Comparison of ENCODE assay signal across 16 cellular contexts in the genomic region with DNA sequence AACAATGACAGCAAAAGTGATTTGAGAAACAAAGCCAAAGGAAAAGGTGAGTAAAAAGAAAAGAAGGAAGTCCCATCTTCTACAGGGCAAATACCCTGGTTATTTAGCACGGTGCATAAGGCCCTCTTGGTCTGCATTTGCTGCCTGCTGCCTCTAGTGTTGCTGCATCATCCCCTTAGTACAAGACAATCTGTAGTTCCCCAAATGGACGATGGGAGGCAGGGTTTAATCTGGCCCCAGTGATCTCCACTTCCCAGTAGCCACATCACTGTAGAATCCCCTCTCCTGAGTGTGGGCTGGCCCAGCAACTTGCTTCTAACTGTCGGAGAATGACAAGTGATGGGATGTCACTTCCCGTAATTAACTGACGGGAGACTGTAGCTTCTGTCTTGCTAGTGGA.
A peak's percentile ranks its signal among the peaks of the same experiment; 100 is the strongest.
DNase-seq lines count a peak whose midpoint lies in the region; TF ChIP-seq lines count a peak whose summit lies in the region.
"Had no signal": no experiment of that assay in that cellular context is flagged by ENCODE, and none has a peak within 500 bp of the region (broad histone marks: within the 10 kb centered on the region; RNA-seq: fewer than 3 reads in every experiment).

No MANE protein-coding gene starts in this region.

- no peak overlapping the region for H3K27ac ChIP-seq in adrenal gland
- H3K27ac ChIP-seq in transverse colon: no peak overlapping the region
- H3K27ac ChIP-seq: testis had no signal

- no peaks in the 10 kb centered on the region for H3K27me3 ChIP-seq in adrenal gland
- H3K27me3 ChIP-seq in transverse colon: no peaks in the 10 kb centered on the region
- H3K27me3 ChIP-seq: testis had no signal

- DNase-seq in CD1c-positive myeloid dendritic cell (ENCODE audit: extremely low spot score): peak; percentile 35
- no peak for DNase-seq in HFF-Myc (ENCODE audit: extremely low read depth, low read depth)
- DNase-seq in OCI-M1 (lab: John Stamatoyannopoulos, UW): peak; percentile 82
- no peak for DNase-seq in fibroblast of villous mesenchyme (ENCODE audit: low read depth)
- DNase-seq in HT-29 (ENCODE audit: low spot score): no peak
- DNase-seq in adrenal gland: no peak
- DNase-seq in transverse colon: no peak
- DNase-seq in posterior vena cava (ENCODE audit: low spot score): no peak
- DNase-seq: activated CD4-positive, alpha-beta T cell treated with anti-CD3 and anti-CD28 coated beads for 36 hours; activated naive CD4-positive, alpha-beta T cell treated with anti-CD3 and anti-CD28 coated beads for 36 hours; CD4-positive, CD25-positive, alpha-beta regulatory T cell; glutamatergic neuron; NCI-H2107; SHP77 treated with DMSO at 0.1 percent for 48 hours; testis had no signal

- peak; percentile 22 for TF ChIP-seq CTCF in HFF-Myc (IDR thresholded peaks at IDR 0.05; ENCODE audit: low read depth, low read length, missing control alignments)
- TF ChIP-seq CTCF in fibroblast of villous mesenchyme (IDR thresholded peaks at IDR 0.05; ENCODE audit: insufficient read depth, low read depth, low read length): peak; percentile 15
- TF ChIP-seq CTCF in adrenal gland (IDR thresholded peaks at IDR 0.05): no peak
- no peak for TF ChIP-seq CTCF in transverse colon (IDR thresholded peaks at IDR 0.05)

- H3K4me1 ChIP-seq in adrenal gland (replicated peaks in 1 of 2): peaks cover 0 to 15% of the 10 kb centered on the region in 2 donors
- peaks cover 3 to 13% (median 9%) of the 10 kb centered on the region in 4 donors for H3K4me1 ChIP-seq in transverse colon

- TF ChIP-seq EP300 in transverse colon (IDR thresholded peaks at IDR 0.05; ENCODE audit: low read depth): no peak

- H3K9me3 ChIP-seq in adrenal gland (replicated peaks in 1 of 3): no peaks in the 10 kb centered on the region
- no peaks in the 10 kb centered on the region for H3K9me3 ChIP-seq in transverse colon
- H3K9me3 ChIP-seq: testis had no signal

- H3K4me3 ChIP-seq in HFF-Myc (replicated peaks; ENCODE audit: low read depth, low read length): no peak overlapping the region
- no peak overlapping the region for H3K4me3 ChIP-seq in fibroblast of villous mesenchyme (ENCODE audit: low read depth, low read length)
- H3K4me3 ChIP-seq in adrenal gland: no peak overlapping the region
- H3K4me3 ChIP-seq in transverse colon: no peak overlapping the region
- H3K4me3 ChIP-seq: lung, testis had no signal

- in situ Hi-C loops in transverse colon (cut with MboI; ENCODE audit: low pct_ligation_motif_present in 1 of 4, low pct_unique_long_range_greater_than_20kb in 1 of 4, low sequenced_read_pairs in 3 of 4): no loop called here

- H3K36me3 ChIP-seq in adrenal gland (replicated peaks in 1 of 2): no peaks in the 10 kb centered on the region
- no peaks in the 10 kb centered on the region for H3K36me3 ChIP-seq in transverse colon

- 74 to 90% (median 85%) methylated on average over 2 to 5 of the region's 5 CpGs for WGBS in adrenal gland, 4 donors
- 76 to 88% methylated on average over 1 to 5 of the region's 5 CpGs for WGBS in transverse colon (ENCODE audit: low coverage in 1 of 2), 2 donors

- intact Hi-C loops in adrenal gland (cut with DNase I): no loop called here
- intact Hi-C loops in transverse colon (cut with DNase I; ENCODE audit: low total_unique reads): no loop called here
- intact Hi-C loops in posterior vena cava (cut with DNase I): no loop called here

- no peak for TF ChIP-seq POLR2A in adrenal gland (IDR thresholded peaks at IDR 0.05)
- no peak for TF ChIP-seq POLR2A in transverse colon (IDR thresholded peaks at IDR 0.05)

Comparison
In these comparisons a context has a peak if more than half of its experiments do, and no peak if none do; other contexts are left out.
1. DNase-seq: peak in CD1c-positive myeloid dendritic cell (single experiment) and OCI-M1 (single experiment); none in HFF-Myc (single experiment), fibroblast of villous mesenchyme (single experiment), HT-29 (single experiment), adrenal gland (0 of 7), transverse colon (single experiment) and posterior vena cava (single experiment).
2. CTCF ChIP-seq: peak in HFF-Myc (single experiment) and fibroblast of villous mesenchyme (single experiment); none in adrenal gland (0 of 6) and transverse colon (0 of 5).